In the genomic region with DNA sequence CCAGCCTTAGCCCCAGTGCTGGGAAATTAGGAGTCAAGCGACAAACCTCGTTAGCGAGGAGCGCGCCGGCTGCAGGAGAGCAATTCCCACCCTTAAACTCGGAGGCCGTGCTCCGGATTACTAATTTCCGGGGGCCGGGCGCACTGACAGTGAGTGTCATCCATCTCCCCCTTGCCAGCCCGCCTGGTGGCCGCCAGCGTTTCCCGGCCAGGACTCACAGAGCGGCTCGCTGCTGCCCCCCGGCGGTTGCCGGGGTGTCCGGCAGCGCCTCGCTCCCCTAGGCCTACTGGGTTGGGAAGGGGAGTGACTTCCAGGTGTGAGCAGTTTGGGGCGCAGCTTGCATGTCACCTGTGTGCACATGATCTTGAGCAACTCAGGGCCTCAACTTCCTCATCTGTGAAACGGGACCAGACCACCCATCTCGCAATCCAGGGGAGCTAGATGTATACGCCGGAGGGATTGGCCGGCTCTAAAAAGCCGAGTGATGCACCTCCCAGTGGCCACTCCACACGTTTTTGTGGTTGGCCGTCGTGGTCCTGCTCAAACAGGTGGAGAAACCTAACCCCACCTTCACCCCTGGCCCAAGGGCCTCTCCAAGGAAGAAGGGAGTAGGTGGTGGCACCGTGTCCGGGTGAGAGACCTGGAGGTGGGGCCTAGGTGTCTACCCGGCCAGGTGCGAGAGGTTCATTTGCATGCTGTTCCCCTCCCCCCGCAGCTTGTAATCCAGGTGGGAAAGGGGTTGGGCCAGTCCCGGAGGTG, we compare ENCODE assay signal across 8 cellular contexts. TPM values are rescaled to one million over a fixed set of nuclear protein-coding genes. Genes with fewer than 3 reads are reported as not detected.
DNase-seq lines count a peak whose midpoint lies in the region; ATAC-seq and TF ChIP-seq lines count a peak whose summit lies in the region.

No MANE protein-coding gene starts in this region.

- peak overlapping the region; percentile 53 for H3K4me3 Mint-ChIP-seq in activated CD8-positive, alpha-beta memory T cell treated with anti-CD3 and anti-CD28 coated beads, Interleukin-2, amount 10 ng/mL, durations not matched to agents 7 days and 5 days
- peak overlapping the region; percentile 71 for H3K4me3 Mint-ChIP-seq in endodermal cell

- peak; percentile 87 for DNase-seq in A172 (ENCODE audit: low spot score)
- peak; percentile 95 for DNase-seq in HT-29 (ENCODE audit: low spot score)
- DNase-seq in NOMO-1 (lab: John Stamatoyannopoulos, UW; ENCODE audit: unreplicated experiment in 2 of 2): peak; percentile 88 to 93
- DNase-seq in activated CD8-positive, alpha-beta memory T cell treated with anti-CD3 and anti-CD28 coated beads, Interleukin-2, amount 10 ng/mL, durations not matched to agents 7 days and 5 days: peak; percentile 93
- DNase-seq in endodermal cell: peak; percentile 98
- peak; percentile 81 for DNase-seq in stimulated activated CD8-positive, alpha-beta memory T cell treated with anti-CD3 and anti-CD28 coated beads, Interleukin-12 subunit alpha, Interleukin-12 subunit beta, amount 100 ng/mL, for 4 hours (ENCODE audit: low read depth)

- H3K4me3 ChIP-seq in endodermal cell (ENCODE audit: low read length) (peak overlapping the region; percentile 74), mesodermal cell (ENCODE audit: extremely low read depth, insufficient read depth, low read length, poor library complexity, severe bottlenecking) (peak overlapping the region; percentile 46)

- peaks cover 26% of the 10 kb centered on the region for H3K4me1 Mint-ChIP-seq in activated CD8-positive, alpha-beta memory T cell treated with anti-CD3 and anti-CD28 coated beads, Interleukin-2, amount 10 ng/mL, durations not matched to agents 7 days and 5 days
- H3K4me1 Mint-ChIP-seq in endodermal cell: peaks cover 48% of the 10 kb centered on the region

- ATAC-seq in GM18520 (IDR thresholded peaks at IDR 0.05; ENCODE audit: unreplicated experiment): peak; percentile 44
- peak; percentile 70 for ATAC-seq in activated CD8-positive, alpha-beta memory T cell treated with anti-CD3 and anti-CD28 coated beads, Interleukin-2, amount 10 ng/mL, durations not matched to agents 7 days and 5 days

- H3K27me3 ChIP-seq in endodermal cell (ENCODE audit: control insufficient read depth, insufficient read depth, low read length, poor library complexity, severe bottlenecking): no peaks in the 10 kb centered on the region

- peak; percentile 99 for TF ChIP-seq CTCF in endodermal cell (conservative IDR thresholded peaks at IDR 0.05)

- H3K27ac Mint-ChIP-seq in activated CD8-positive, alpha-beta memory T cell treated with anti-CD3 and anti-CD28 coated beads, Interleukin-2, amount 10 ng/mL, durations not matched to agents 7 days and 5 days: peak overlapping the region; percentile 60
- H3K27ac Mint-ChIP-seq in endodermal cell: peak overlapping the region; percentile 96

- H3K9me3 ChIP-seq in endodermal cell (ENCODE audit: control insufficient read depth, low read length) (no peaks in the 10 kb centered on the region), mesodermal cell (ENCODE audit: control insufficient read depth, low read length) (no peaks in the 10 kb centered on the region)

- no peaks in the 10 kb centered on the region for H3K36me3 Mint-ChIP-seq in activated CD8-positive, alpha-beta memory T cell treated with anti-CD3 and anti-CD28 coated beads, Interleukin-2, amount 10 ng/mL, durations not matched to agents 7 days and 5 days
- H3K36me3 Mint-ChIP-seq in endodermal cell (ENCODE audit: low read depth): no peaks in the 10 kb centered on the region

- CTCF ChIA-PET in activated CD8-positive, alpha-beta memory T cell treated with anti-CD3 and anti-CD28 coated beads, Interleukin-2, amount 10 ng/mL, durations not matched to agents 7 days and 5 days (lab: Charles Lee): interaction anchor here (0.7 to 10.6 kb wide), 29 partner anchors 10 to 240 kb away, joined by 3 to 237 read pairs (median 4); no protein-coding TSS in a partner anchor

- H3K4me1 ChIP-seq in endodermal cell (ENCODE audit: control insufficient read depth, insufficient read depth, low read length) (peaks cover 21% of the 10 kb centered on the region), mesodermal cell (ENCODE audit: control insufficient read depth, insufficient read depth, low read length, poor library complexity, severe bottlenecking) (peaks cover 45% of the 10 kb centered on the region)

- H3K27me3 Mint-ChIP-seq in activated CD8-positive, alpha-beta memory T cell treated with anti-CD3 and anti-CD28 coated beads, Interleukin-2, amount 10 ng/mL, durations not matched to agents 7 days and 5 days: no peaks in the 10 kb centered on the region
- peaks cover 2% of the 10 kb centered on the region for H3K27me3 Mint-ChIP-seq in endodermal cell (ENCODE audit: insufficient read depth)

- 2% methylated on average over 10 to 38 of the region's 40 CpGs for WGBS in endodermal cell (ENCODE audit: insufficient coverage in 1 of 2, insufficient read length in 1 of 2), 2 experiments
- 1 to 2% methylated on average over 25 to 34 of the region's 40 CpGs for WGBS in mesodermal cell (ENCODE audit: insufficient coverage in 2 of 2), 2 experiments

- no peaks in the 10 kb centered on the region for H3K36me3 ChIP-seq in endodermal cell (ENCODE audit: control insufficient read depth, insufficient read depth, low read length)
- H3K36me3 ChIP-seq in mesodermal cell (ENCODE audit: control insufficient read depth, insufficient read depth, low read length): no peaks in the 10 kb centered on the region

- no peaks in the 10 kb centered on the region for H3K9me3 Mint-ChIP-seq in activated CD8-positive, alpha-beta memory T cell treated with anti-CD3 and anti-CD28 coated beads, Interleukin-2, amount 10 ng/mL, durations not matched to agents 7 days and 5 days (ENCODE audit: low read depth)
- H3K9me3 Mint-ChIP-seq in endodermal cell: no peaks in the 10 kb centered on the region

- H3K9ac ChIP-seq in endodermal cell (ENCODE audit: extremely low read depth, low read length, poor library complexity, severe bottlenecking): peak overlapping the region; percentile 64

- H3K27ac ChIP-seq in endodermal cell (ENCODE audit: low read depth, low read length) (peak overlapping the region; percentile 32), mesodermal cell (ENCODE audit: low read depth, low read length, severe bottlenecking) (peak overlapping the region; percentile 55)

RNA-seq across cellular contexts. Expression of a gene that starts 2.5 kb away (rescaled TPM):
- total RNA-seq in A172 (2014; rRNA removed; shearing (Covaris generic)): 9.7 and 13.4 TPM in 2 replicates
- 81.1 and 84.7 TPM in 2 replicates for total RNA-seq in HT-29 (2014; rRNA removed; shearing (Covaris generic))
- 10 to 100 TPM; 43.1 to 55.1 TPM for total RNA-seq in activated CD8-positive, alpha-beta memory T cell treated with anti-CD3 and anti-CD28 coated beads, Interleukin-2, amount 10 ng/mL, durations not matched to agents 7 days and 5 days
- total RNA-seq in endodermal cell: 100 to 1,000 TPM; 108 to 128 TPM
- 55.0 TPM for polyA plus RNA-seq in endodermal cell (2013, experiment 1 of 2)
- polyA plus RNA-seq in endodermal cell (2013, experiment 2 of 2): 54.2 TPM
- 39.8 TPM for polyA plus RNA-seq in mesodermal cell (2013, experiment 1 of 2)
- polyA plus RNA-seq in mesodermal cell (2013, experiment 2 of 2): 36.2 TPM

Comparison
In these comparisons a context has a peak if more than half of its experiments do, and no peak if none do; other contexts are left out.
1. Peak in every context shown above with its lines: DNase-seq, ATAC-seq, H3K4me3 ChIP-seq and H3K27ac ChIP-seq.